ENCODE assay signal across 8 cellular contexts in the genomic region with DNA sequence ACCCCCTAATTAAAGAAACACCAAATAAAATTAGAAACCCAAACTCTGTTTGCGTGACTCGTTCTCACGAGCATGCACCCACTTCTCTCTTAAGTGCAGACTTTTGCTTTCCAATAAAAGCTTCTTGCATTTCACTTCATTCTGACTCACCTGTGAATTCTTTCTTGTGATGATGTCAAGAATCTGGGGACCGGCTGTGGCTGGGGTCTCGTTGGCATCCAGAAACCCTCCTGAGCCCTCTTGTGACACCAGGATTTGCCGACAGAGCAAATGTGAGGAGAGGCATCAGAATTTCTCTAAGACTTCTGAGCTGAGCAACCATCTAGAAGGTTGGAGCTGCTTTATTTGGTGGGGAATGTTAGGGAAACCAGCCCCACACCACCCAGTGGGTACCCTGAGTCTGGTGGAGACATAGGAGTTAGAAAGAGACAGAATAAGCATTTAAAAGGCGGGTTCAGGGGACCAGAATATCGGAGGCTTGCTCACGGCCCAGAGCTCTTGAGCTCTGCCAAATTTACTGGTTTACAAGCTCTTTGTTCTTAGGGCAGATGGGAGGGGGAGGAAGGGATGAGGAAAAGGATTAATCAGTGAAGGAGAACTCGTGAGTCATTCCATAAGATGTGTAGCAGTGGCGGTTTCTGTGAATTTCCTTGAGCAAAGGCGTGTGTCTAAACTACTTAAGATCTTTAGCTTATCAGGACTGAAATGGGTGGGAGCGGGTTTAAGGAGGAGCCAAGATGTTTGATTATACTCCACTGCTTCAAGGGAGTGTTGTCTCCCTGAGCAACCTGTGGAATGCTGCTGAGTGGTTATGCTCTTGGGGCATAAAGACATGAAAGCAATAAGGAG. TPM values are rescaled to one million over a fixed set of nuclear protein-coding genes. Genes with fewer than 3 reads are reported as not detected.
DNase-seq lines count a peak whose midpoint lies in the region; ATAC-seq and TF ChIP-seq lines count a peak whose summit lies in the region.

No MANE protein-coding gene starts in this region.

- H2BK12ac ChIP-seq in mesenchymal stem cell (ENCODE audit: low read length in 2 of 2): no peak overlapping the region

- H3K4me3 ChIP-seq in mammary epithelial cell (replicated peaks in 1 of 3; ENCODE audit: insufficient read depth in 1 of 3, low read depth in 2 of 3, low read length in 3 of 3) (no peak overlapping the region), mesenchymal stem cell (ENCODE audit: insufficient read depth in 1 of 2, low read depth in 1 of 2, low read length in 2 of 2) (no peak overlapping the region)

- H3K18ac ChIP-seq in mesenchymal stem cell (ENCODE audit: low read depth in 1 of 2, low read length in 2 of 2): no peak overlapping the region

- no peaks in the 10 kb centered on the region for H3K79me1 ChIP-seq in mesenchymal stem cell (replicated peaks; ENCODE audit: low read length, poor library complexity, severe bottlenecking)

- no peak overlapping the region for H3K23ac ChIP-seq in mesenchymal stem cell (ENCODE audit: low read length in 2 of 2)

- H4K8ac ChIP-seq in mesenchymal stem cell (ENCODE audit: low read length): no peak overlapping the region

- H3K14ac ChIP-seq in mesenchymal stem cell (ENCODE audit: low read length in 2 of 2): no peak overlapping the region

- TF ChIP-seq CTCF in mammary epithelial cell (conservative IDR thresholded peaks at IDR 0.05 in 1 of 2, IDR thresholded peaks at IDR 0.05 in 1 of 2; ENCODE audit: extremely low read depth in 1 of 2, insufficient read depth in 1 of 2, low read depth in 1 of 2, low read length in 2 of 2): no peak

- no peak overlapping the region for H3K4ac ChIP-seq in mesenchymal stem cell (ENCODE audit: low read depth in 1 of 2, low read length in 2 of 2)

- H3K9ac ChIP-seq in mammary epithelial cell (ENCODE audit: insufficient read depth, low read length): no peak overlapping the region
- H3K9ac ChIP-seq in mesenchymal stem cell (ENCODE audit: low read length): no peak overlapping the region

- no peaks in the 10 kb centered on the region for H3K79me2 ChIP-seq in mammary epithelial cell (ENCODE audit: insufficient read depth, low read length)

- dilution Hi-C loops in mammary epithelial cell (cut with HindIII; ENCODE audit: low sequenced_read_pairs): loop anchor here (5.0 kb wide), 1 partner anchor 124 kb away; no protein-coding TSS in a partner anchor

- DNase-seq in A172 (ENCODE audit: low spot score): peak; percentile 94
- DNase-seq in mammary epithelial cell: peak; percentile 83
- peak; percentile 68 for DNase-seq in mesenchymal stem cell
- DNase-seq in KG1 (lab: John Stamatoyannopoulos, UW): no peak
- DNase-seq in NCI-H1417 treated with DMSO at 0.1 percent for 48 hours (lab: John Stamatoyannopoulos, UW): no peak
- DNase-seq in NCI-H187 treated with DMSO at 0.1 percent for 48 hours (lab: John Stamatoyannopoulos, UW): no peak

- H2AFZ ChIP-seq in mammary epithelial cell (ENCODE audit: low read depth, low read length) (peak overlapping the region; percentile 78), mesenchymal stem cell (ENCODE audit: low read depth, low read length) (no peak overlapping the region)

- intact Hi-C loops in mammary epithelial cell (cut with micrococcal nuclease): no loop called here

- H3K27me3 ChIP-seq in mammary epithelial cell (ENCODE audit: insufficient read depth, low read length): no peaks in the 10 kb centered on the region
- peaks cover 0 to 9% of the 10 kb centered on the region in 2 experiments for H3K27me3 ChIP-seq in mesenchymal stem cell (ENCODE audit: control insufficient read depth in 1 of 2, insufficient read depth in 1 of 2, low read length in 2 of 2)

- 47% methylated on average over 13 of the region's 13 CpGs for WGBS in mammary epithelial cell (ENCODE audit: low coverage, missing lambda C conversion rate)
- WGBS in mesenchymal stem cell: 43% methylated on average over 13 of the region's 13 CpGs

- H2BK5ac ChIP-seq in mesenchymal stem cell (ENCODE audit: low read depth, low read length, poor library complexity, severe bottlenecking): no peak overlapping the region

- no peak for ATAC-seq in GM19397 (IDR thresholded peaks at IDR 0.05; ENCODE audit: unreplicated experiment)

- CTCF ChIA-PET in mammary epithelial cell (lab: Charles Lee; ENCODE audit: low non-redundant PET): no interaction called here

- BruUV-seq in mammary epithelial cell (replicated peaks; lab: Mats Ljungman, UMichigan): no TSS peak

- H3K27ac ChIP-seq in mammary epithelial cell (ENCODE audit: insufficient read depth, low read depth, low read length) (peak overlapping the region; percentile 29), mesenchymal stem cell (ENCODE audit: low read length, poor library complexity, severe bottlenecking) (no peak overlapping the region)

- no peak for TF ChIP-seq EP300 in Ishikawa (IDR thresholded peaks at IDR 0.05; ENCODE audit: borderline replicate concordance)

- H2AK5ac ChIP-seq in mesenchymal stem cell (ENCODE audit: low read length, severe bottlenecking): no peak overlapping the region

- in situ Hi-C loops in mammary epithelial cell (cut with MboI; ENCODE audit: low sequenced_read_pairs in 2 of 2): loop anchor here (5.0 kb wide), 1 partner anchor 109 kb away; no protein-coding TSS in a partner anchor

- H4K91ac ChIP-seq in mesenchymal stem cell (ENCODE audit: low read length): no peak overlapping the region

- no peaks in the 10 kb centered on the region for H3K9me3 ChIP-seq in mammary epithelial cell (replicated peaks; ENCODE audit: insufficient read depth, low read length)
- no peaks in the 10 kb centered on the region for H3K9me3 ChIP-seq in mesenchymal stem cell (ENCODE audit: control insufficient read depth, low read length)

- H2BK120ac ChIP-seq in mesenchymal stem cell (ENCODE audit: low read depth, low read length): peak overlapping the region; percentile 27

- TF ChIP-seq RAD21 in Ishikawa (IDR thresholded peaks at IDR 0.05; ENCODE audit: low read depth): no peak

- H3K4me2 ChIP-seq in mammary epithelial cell (ENCODE audit: insufficient read depth, low read depth, low read length) (peak overlapping the region; percentile 51), mesenchymal stem cell (ENCODE audit: low read length, poor library complexity, severe bottlenecking) (no peak overlapping the region)

- H3K4me1 ChIP-seq in mammary epithelial cell (ENCODE audit: insufficient read depth, low read length): peaks cover 11% of the 10 kb centered on the region
- peaks cover 2% of the 10 kb centered on the region for H3K4me1 ChIP-seq in mesenchymal stem cell (ENCODE audit: control insufficient read depth, insufficient read depth, low read depth, low read length)

- H3K36me3 ChIP-seq in mammary epithelial cell (ENCODE audit: insufficient read depth, low read length) (no peaks in the 10 kb centered on the region), mesenchymal stem cell (ENCODE audit: control insufficient read depth in 1 of 2, insufficient read depth in 2 of 2, low read depth in 1 of 2, low read length in 2 of 2) (no peaks in the 10 kb centered on the region)

- no peak overlapping the region for H2BK15ac ChIP-seq in mesenchymal stem cell (ENCODE audit: low read depth, poor library complexity, severe bottlenecking)

- H4K20me1 ChIP-seq in mammary epithelial cell (ENCODE audit: insufficient read depth, low read length): no peaks in the 10 kb centered on the region

TF ChIP-seq in Ishikawa, 13 proteins besides CTCF, POLR2A, EP300 and RAD21:
- TF ChIP-seq TCF12 (IDR thresholded peaks at IDR 0.05; ENCODE audit: low read depth): peak; percentile 52
- no peak for TF ChIP-seq TEAD4 (IDR thresholded peaks at IDR 0.05)

RNA-seq across cellular contexts. Expression of a gene that starts 24.2 kb away (rescaled TPM):
- not detected in 2 replicates for total RNA-seq in A172 (2014; rRNA removed; shearing (Covaris generic))
- total RNA-seq in mammary epithelial cell: under 1 TPM in 1 of 2 donors, not detected in 1; 0.33 TPM
- polyA plus RNA-seq in mammary epithelial cell: 0.11 TPM
- not detected for polyA minus RNA-seq in mammary epithelial cell
- 0.06 TPM for polyA plus RNA-seq in mesenchymal stem cell (2013, experiment 1 of 2)
- 0.01 TPM for polyA plus RNA-seq in mesenchymal stem cell (2013, experiment 2 of 2)

Comparison
In these comparisons a context has a peak if more than half of its experiments do, and no peak if none do; other contexts are left out.
1. DNase-seq: peak in A172 (single experiment), mammary epithelial cell (single experiment) and mesenchymal stem cell (single experiment); none in KG1 (single experiment), NCI-H1417 treated with DMSO at 0.1 percent for 48 hours (single experiment) and NCI-H187 treated with DMSO at 0.1 percent for 48 hours (single experiment).